ENCODE assay signal across 8 cellular contexts in genomic region chrX:152632445-152633097, GRCh38. TPM values are rescaled to one million over a fixed set of nuclear protein-coding genes. Genes with fewer than 3 reads are reported as not detected.
DNase-seq lines count a peak whose midpoint lies in the region; ATAC-seq and TF ChIP-seq lines count a peak whose summit lies in the region.

No MANE protein-coding gene starts in this region.

- no peaks in the 10 kb centered on the region for H3K9me3 Mint-ChIP-seq in Calu3 (ENCODE audit: low read depth, unreplicated experiment)
- no peaks in the 10 kb centered on the region for H3K9me3 Mint-ChIP-seq in activated naive CD4-positive, alpha-beta T cell treated with anti-CD3 and anti-CD28 coated beads for 36 hours

- no peaks in the 10 kb centered on the region for H3K27me3 ChIP-seq in right atrium auricular region

- H3K27ac Mint-ChIP-seq in Calu3 (ENCODE audit: unreplicated experiment), result no peak overlapping the region
- H3K27ac Mint-ChIP-seq in activated naive CD4-positive, alpha-beta T cell treated with anti-CD3 and anti-CD28 coated beads for 36 hours, result no peak overlapping the region

- intact Hi-C loops in Calu3 (cut with micrococcal nuclease; ENCODE audit: unreplicated experiment), result loop anchor here (1.0 kb wide), 2 partner anchors 878 to 882 kb away; no protein-coding TSS in a partner anchor
- intact Hi-C loops in activated naive CD4-positive, alpha-beta T cell treated with anti-CD3 and anti-CD28 coated beads for 36 hours (cut with micrococcal nuclease), result loop anchor here (1.0 to 10.0 kb wide), 3 partner anchors 184 to 881 kb away; no protein-coding TSS in a partner anchor

- H3K36me3 ChIP-seq in right atrium auricular region, result no peaks in the 10 kb centered on the region

- TF ChIP-seq CTCF in Calu3 (IDR thresholded peaks at IDR 0.05; ENCODE audit: unreplicated experiment) (peak; percentile 75), right atrium auricular region (IDR thresholded peaks at IDR 0.05) (peak; percentile 43 to 81)

- H3K27me3 Mint-ChIP-seq in Calu3 (ENCODE audit: unreplicated experiment), result peaks cover 77% of the 10 kb centered on the region
- peaks cover 17% of the 10 kb centered on the region for H3K27me3 Mint-ChIP-seq in activated naive CD4-positive, alpha-beta T cell treated with anti-CD3 and anti-CD28 coated beads for 36 hours (ENCODE audit: low read depth)

- no peak overlapping the region for H3K4me3 Mint-ChIP-seq in Calu3 (ENCODE audit: low read depth, unreplicated experiment)
- no peak overlapping the region for H3K4me3 Mint-ChIP-seq in activated naive CD4-positive, alpha-beta T cell treated with anti-CD3 and anti-CD28 coated beads for 36 hours

- H3K4me1 ChIP-seq in right atrium auricular region, result peaks cover 0 to 1% of the 10 kb centered on the region in 2 donors

- CTCF ChIA-PET in Calu3 (lab: Charles Lee), result interaction anchor here (0.8 to 2.1 kb wide), 5 partner anchors 831 to 884 kb away, joined by 3 to 25 read pairs (median 6); no protein-coding TSS in a partner anchor
- CTCF ChIA-PET in activated naive CD4-positive, alpha-beta T cell treated with anti-CD3 and anti-CD28 coated beads for 36 hours (lab: Charles Lee), result interaction anchor here (0.7 to 2.0 kb wide), 6 partner anchors 9 to 955 kb away, joined by 3 to 6 read pairs (median 4); no protein-coding TSS in a partner anchor

- BruUV-seq in Calu3 (replicated peaks; lab: Mats Ljungman, UMichigan), result no TSS peak

- H3K4me1 Mint-ChIP-seq in Calu3 (ENCODE audit: low read depth, unreplicated experiment), result no peaks in the 10 kb centered on the region
- H3K4me1 Mint-ChIP-seq in activated naive CD4-positive, alpha-beta T cell treated with anti-CD3 and anti-CD28 coated beads for 36 hours (ENCODE audit: low read depth), result no peaks in the 10 kb centered on the region

- no peaks in the 10 kb centered on the region for H3K9me3 ChIP-seq in right atrium auricular region

- peak; percentile 72 for DNase-seq in Calu3
- peak; percentile 28 for DNase-seq in NCI-H510A treated with DMSO at 0.1 percent for 48 hours (lab: John Stamatoyannopoulos, UW)
- DNase-seq in activated naive CD4-positive, alpha-beta T cell treated with anti-CD3 and anti-CD28 coated beads for 36 hours, result peak; percentile 64
- DNase-seq in right atrium auricular region (ENCODE audit: low spot score), result no peak
- peak; percentile 18 for DNase-seq in stimulated activated CD4-positive, alpha-beta T cell treated with anti-CD3 and anti-CD28 coated beads, Interleukin-12 subunit alpha, Interleukin-12 subunit beta, amount 100 ng/mL, for 4 hours
- no peak for DNase-seq in central memory CD4-positive, alpha-beta T cell

- ATAC-seq in GM19351 (IDR thresholded peaks at IDR 0.05; ENCODE audit: unreplicated experiment) (peak; percentile 53), HG02610 (IDR thresholded peaks at IDR 0.05; ENCODE audit: unreplicated experiment) (no peak)

- H3K4me3 ChIP-seq in right atrium auricular region, result no peak overlapping the region

- H3K36me3 Mint-ChIP-seq in Calu3 (ENCODE audit: insufficient read depth, unreplicated experiment), result no peaks in the 10 kb centered on the region
- no peaks in the 10 kb centered on the region for H3K36me3 Mint-ChIP-seq in activated naive CD4-positive, alpha-beta T cell treated with anti-CD3 and anti-CD28 coated beads for 36 hours (ENCODE audit: low read depth)

- no peak overlapping the region for H3K27ac ChIP-seq in right atrium auricular region

RNA-seq across cellular contexts. Expression of gene GABRQ, which starts 5.1 kb away (rescaled TPM):
- not detected in 2 replicates for total RNA-seq in Calu3 (2022)
- under 1 TPM in 1 of 2 experiments, not detected in 1; 0.05 TPM for total RNA-seq in activated naive CD4-positive, alpha-beta T cell treated with anti-CD3 and anti-CD28 coated beads for 36 hours
- total RNA-seq in right atrium auricular region, result under 1 TPM in 1 of 2 donors, not detected in 1; 0.04 TPM

Comparison
In these comparisons a context has a peak if more than half of its experiments do, and no peak if none do; other contexts are left out.
1. DNase-seq: peak in Calu3 (single experiment), NCI-H510A treated with DMSO at 0.1 percent for 48 hours (single experiment), activated naive CD4-positive, alpha-beta T cell treated with anti-CD3 and anti-CD28 coated beads for 36 hours (single experiment) and stimulated activated CD4-positive, alpha-beta T cell treated with anti-CD3 and anti-CD28 coated beads, Interleukin-12 subunit alpha, Interleukin-12 subunit beta, amount 100 ng/mL, for 4 hours (single experiment); none in right atrium auricular region (single experiment) and central memory CD4-positive, alpha-beta T cell (single experiment).